In genomic region chr9:129724456-129725190, GRCh38 we compare ENCODE assay signal across 17 cellular contexts. TPM values are rescaled to one million over a fixed set of nuclear protein-coding genes. Genes with fewer than 3 reads are reported as not detected.
DNase-seq lines count a peak whose midpoint lies in the region; ATAC-seq, FAIRE-seq and TF ChIP-seq lines count a peak whose summit lies in the region.
"Had no signal": no experiment of that assay in that cellular context is flagged by ENCODE, and none has a peak within 500 bp of the region (broad histone marks: within the 10 kb centered on the region; RNA-seq: fewer than 3 reads in every experiment).

No MANE protein-coding gene starts in this region.

- no peak overlapping the region for H3K14ac ChIP-seq in H9 (ENCODE audit: insufficient read depth, low read length)
- H3K14ac ChIP-seq in H1 (ENCODE audit: insufficient read length): no peak overlapping the region

- CTCF ChIA-PET in H1 (lab: Charles Lee; ENCODE audit: partially characterized antibody): interaction anchor here (0.6 to 11.8 kb wide), 12 partner anchors 9 to 483 kb away, joined by 3 to 189 read pairs (median 6); partner anchors contain the start of gene PTGES

- no peak for TF ChIP-seq RAD21 in H1 (IDR thresholded peaks at IDR 0.05 in 1 of 2, conservative IDR thresholded peaks at IDR 0.05 in 1 of 2; ENCODE audit: low read depth in 2 of 2, low read length in 2 of 2)

- H3K79me1 ChIP-seq in H9 (ENCODE audit: insufficient read depth, low read depth, low read length, poor library complexity, severe bottlenecking) (no peaks in the 10 kb centered on the region), H1 (ENCODE audit: low read depth, low read length) (no peaks in the 10 kb centered on the region)

- no peaks in the 10 kb centered on the region for H3K23me2 ChIP-seq in H9 (ENCODE audit: insufficient read length, low read depth, low read length, poor library complexity, severe bottlenecking)
- H3K23me2 ChIP-seq in H1 (ENCODE audit: low read depth, low read length): no peaks in the 10 kb centered on the region; the same call in 1 of the 2 replicates

- H4K8ac ChIP-seq in H9 (replicated peaks; ENCODE audit: insufficient read length, low read depth, low read length): no peak overlapping the region
- peak overlapping the region; percentile 78; the same call in 1 of the 2 replicates for H4K8ac ChIP-seq in H1 (ENCODE audit: extremely low read depth, insufficient read depth, low read length)

- H4K5ac ChIP-seq in H9 (ENCODE audit: insufficient read length, low read depth, low read length) (no peak overlapping the region), H1 (ENCODE audit: insufficient read length, low read depth, low read length) (no peak overlapping the region)

- H3K18ac ChIP-seq in H9 (ENCODE audit: insufficient read length, low read depth, low read length) (no peak overlapping the region), H1 (ENCODE audit: extremely low read depth, low read length) (no peak overlapping the region)

- no peak overlapping the region for H2BK15ac ChIP-seq in H9 (ENCODE audit: low read depth, low read length)
- H2BK15ac ChIP-seq in H1 (ENCODE audit: low read length): no peak overlapping the region

- no peak overlapping the region for H3T11ph ChIP-seq in H9 (ENCODE audit: low read length)

- no peak for TF ChIP-seq EP300 in H1 (IDR thresholded peaks at IDR 0.05; ENCODE audit: borderline replicate concordance in 1 of 2, low read depth in 2 of 2, low read length in 2 of 2)

- no peak for TF ChIP-seq POLR2A in H1 (IDR thresholded peaks at IDR 0.05; ENCODE audit: control extremely low read depth in 1 of 2, low read depth in 2 of 2, low read length in 2 of 2)

- H2BK20ac ChIP-seq in H9 (ENCODE audit: low read depth, low read length, poor library complexity, severe bottlenecking): no peak overlapping the region
- no peak overlapping the region for H2BK20ac ChIP-seq in H1 (ENCODE audit: low read length)

- H3K4me1 ChIP-seq in H9 (ENCODE audit: insufficient read depth, low read length) (no peaks in the 10 kb centered on the region), H1 (replicated peaks in 1 of 4; ENCODE audit: control insufficient read depth in 3 of 4, insufficient read depth in 4 of 4, low read length in 3 of 4) (peaks cover 0 to 3% (median under 1%) of the 10 kb centered on the region in 4 experiments; a peak in 2 of 7 replicates), thoracic aorta (ENCODE audit: control insufficient read depth in 1 of 2, low read depth in 2 of 2) (peaks cover 25 to 41% of the 10 kb centered on the region in 2 donors), mucosa of descending colon (ENCODE audit: low read depth) (no peaks in the 10 kb centered on the region)
- H3K4me1 ChIP-seq: BE2C had no signal

- H3K27ac Mint-ChIP-seq in H9: peak overlapping the region in 1 of 3 experiments; percentile 66; a peak in 2 of 7 replicates
- H3K27ac Mint-ChIP-seq: CD4-positive, alpha-beta T cell had no signal

- WGBS in H9 (ENCODE audit: extremely low coverage, insufficient read length, low lambda C conversion rate): no CpG with 5 or more reads among the region's 16 CpGs
- 85% methylated on average over 14 of the region's 16 CpGs; no CpG with 5 or more reads in 1 of the 2 experiments for WGBS in H1 (ENCODE audit: extremely low coverage in 1 of 2, insufficient coverage in 1 of 2, insufficient read length in 1 of 2, insufficient replicate concordance in 2 of 2, low coverage in 1 of 2, low lambda C conversion rate in 2 of 2, missing lambda C conversion rate in 1 of 2), 2 experiments

- H2BK5ac ChIP-seq in H9 (ENCODE audit: insufficient read length, low read length) (no peak overlapping the region), H1 (ENCODE audit: low read depth, low read length) (no peak overlapping the region)

- H4K91ac ChIP-seq in H9 (ENCODE audit: insufficient read length, low read depth, low read length) (no peak overlapping the region), H1 (replicated peaks; ENCODE audit: insufficient read length, low read length) (no peak overlapping the region)

- no peak overlapping the region for H2AK5ac ChIP-seq in H9 (ENCODE audit: insufficient read length, low read length)
- no peak overlapping the region for H2AK5ac ChIP-seq in H1 (ENCODE audit: low read depth, low read length)

- intact Hi-C loops in mucosa of descending colon (cut with DNase I, micrococcal nuclease): no loop called here

- no peak for TF ChIP-seq CTCF in H9 (conservative IDR thresholded peaks at IDR 0.05)
- TF ChIP-seq CTCF in H1 (IDR thresholded peaks at IDR 0.05; ENCODE audit: control extremely low read depth in 1 of 3, insufficient read depth in 1 of 3, low read depth in 1 of 3, low read length in 3 of 3): no peak
- no peak for TF ChIP-seq CTCF in thoracic aorta (IDR thresholded peaks at IDR 0.05)
- TF ChIP-seq CTCF in mucosa of descending colon (IDR thresholded peaks at IDR 0.05): no peak

- H3K9me3 ChIP-seq in H9 (ENCODE audit: control insufficient read depth, low read depth, low read length) (no peaks in the 10 kb centered on the region), SK-N-MC (ENCODE audit: low read depth, low read length) (no peaks in the 10 kb centered on the region), H1 (ENCODE audit: insufficient read depth in 2 of 2, low read depth in 1 of 2, low read length in 1 of 2) (no peaks in the 10 kb centered on the region), thoracic aorta (no peaks in the 10 kb centered on the region), mucosa of descending colon (no peaks in the 10 kb centered on the region)
- H3K9me3 ChIP-seq: BE2C had no signal

- H3K27me3 ChIP-seq in H9 (ENCODE audit: insufficient read depth, low read length) (no peaks in the 10 kb centered on the region), H1 (replicated peaks in 1 of 4; ENCODE audit: control insufficient read depth in 3 of 4, extremely low read depth in 1 of 4, insufficient read depth in 3 of 4, low read length in 3 of 4) (no peaks in the 10 kb centered on the region), thoracic aorta (replicated peaks; ENCODE audit: insufficient read depth) (no peaks in the 10 kb centered on the region)
- H3K27me3 ChIP-seq: BE2C had no signal

- POLR2A ChIA-PET in H1 (lab: Charles Lee; ENCODE audit: partially characterized antibody): no interaction called here

- H3K4me1 Mint-ChIP-seq in H9: peaks cover 7 to 17% of the 10 kb centered on the region in 2 experiments

- DNase-seq in H9 (peak; percentile 28), SK-N-MC (ENCODE audit: low read depth, low spot score) (no peak), H1 (ENCODE audit: low read depth in 1 of 2, low spot score in 2 of 2) (no peak), thoracic aorta (ENCODE audit: low spot score) (no peak), mucosa of descending colon (no peak)
- DNase-seq: BE2C; CD4-positive, alpha-beta T cell; DMS53; KBM-7; NCI-H1436; NCI-H2029 treated with DMSO at 0.1 percent for 48 hours; NCI-H2171 treated with DMSO at 0.1 percent for 48 hours; NCI-H748 treated with DMSO at 0.1 percent for 48 hours; PC-3 had no signal

- no peak overlapping the region for H3K4me2 ChIP-seq in H9 (ENCODE audit: insufficient read depth, insufficient read length, low read length)
- H3K4me2 ChIP-seq in H1 (ENCODE audit: insufficient read depth in 1 of 2, low read depth in 2 of 2, low read length in 2 of 2): no peak overlapping the region

- H3K4me3 ChIP-seq in SK-N-MC (no peak overlapping the region), H1 (ENCODE audit: extremely low read depth in 1 of 4, insufficient read depth in 2 of 4, low read depth in 3 of 4, low read length in 4 of 4) (no peak overlapping the region), thoracic aorta (peak overlapping the region; percentile 18), mucosa of descending colon (no peak overlapping the region)

- no peaks in the 10 kb centered on the region for H3K9me3 Mint-ChIP-seq in H9
- H3K9me3 Mint-ChIP-seq: CD4-positive, alpha-beta T cell had no signal

- H2AFZ ChIP-seq in H9 (ENCODE audit: low read length) (no peak overlapping the region), H1 (ENCODE audit: low read length) (no peak overlapping the region)

- H2BK120ac ChIP-seq in H9 (ENCODE audit: low read depth, low read length, poor library complexity, severe bottlenecking): no peak overlapping the region
- H2BK120ac ChIP-seq in H1 (replicated peaks; ENCODE audit: low read depth, low read length): no peak overlapping the region

- H3K36me3 Mint-ChIP-seq in H9 (ENCODE audit: insufficient read depth in 1 of 3, low read depth in 3 of 3): no peaks in the 10 kb centered on the region

- FAIRE-seq in H1 (lab: Jason Lieb, UNC): no peak

- H3K36me3 ChIP-seq in SK-N-MC (ENCODE audit: insufficient read depth, low read length) (peaks cover 18% of the 10 kb centered on the region), H1 (ENCODE audit: control insufficient read depth in 2 of 4, insufficient read depth in 4 of 4, low read length in 3 of 4) (no peaks in the 10 kb centered on the region), thoracic aorta (peaks cover 13% of the 10 kb centered on the region), mucosa of descending colon (ENCODE audit: low read depth) (no peaks in the 10 kb centered on the region)
- H3K36me3 ChIP-seq: BE2C had no signal

- no peak overlapping the region for H3K27ac ChIP-seq in H9 (ENCODE audit: insufficient read length, low read depth, low read length)
- 0 out of 2 replicates have a peak overlapping the region, but pooled peaks have one; percentile 31 for H3K27ac ChIP-seq in SK-N-MC
- H3K27ac ChIP-seq in H1 (ENCODE audit: low read depth, low read length): no peak overlapping the region
- H3K27ac ChIP-seq in thoracic aorta: peak overlapping the region; percentile 80 to 83

- H3K27me3 Mint-ChIP-seq in H9 (ENCODE audit: low read depth): peaks cover 2% of the 10 kb centered on the region; the same call in 1 of the 2 replicates

- H2BK12ac ChIP-seq in H9 (ENCODE audit: insufficient read length, low read depth, low read length) (no peak overlapping the region), H1 (ENCODE audit: low read depth, low read length) (no peak overlapping the region)

- 0 out of 5 replicates have a peak overlapping the region, but pooled peaks of 1 of the 2 experiments have one; percentile 35 for H3K4me3 Mint-ChIP-seq in H9
- H3K4me3 Mint-ChIP-seq: CD4-positive, alpha-beta T cell had no signal

- H3K4ac ChIP-seq in H9 (ENCODE audit: low read depth, low read length) (no peak overlapping the region), H1 (replicated peaks; ENCODE audit: insufficient read length, low read depth, low read length) (peak overlapping the region; percentile 78)

- H3K79me2 ChIP-seq in H9 (ENCODE audit: insufficient read depth, low read length) (no peaks in the 10 kb centered on the region), H1 (ENCODE audit: control insufficient read depth in 1 of 2, insufficient read depth in 2 of 2, low read length in 2 of 2) (no peaks in the 10 kb centered on the region)

- H4K20me1 ChIP-seq in H9 (ENCODE audit: control insufficient read depth, insufficient read depth, insufficient read length) (peaks cover 4% of the 10 kb centered on the region), H1 (replicated peaks in 1 of 2; ENCODE audit: control insufficient read depth in 1 of 2, insufficient read depth in 2 of 2, low read length in 2 of 2) (peaks cover 0 to 2% of the 10 kb centered on the region in 2 experiments)

- no peak overlapping the region for H3K23ac ChIP-seq in H9 (ENCODE audit: insufficient read length, low read depth, low read length)
- H3K23ac ChIP-seq in H1 (ENCODE audit: insufficient read length): no peak overlapping the region

- no peak for ATAC-seq in thoracic aorta (ENCODE audit: insufficient number of reproducible peaks, low FRiP score, low read depth)
- no peak for ATAC-seq in mucosa of descending colon
- ATAC-seq in HG02798 (IDR thresholded peaks at IDR 0.05; ENCODE audit: poor library complexity, unreplicated experiment): no peak
- ATAC-seq in HG02852 (IDR thresholded peaks at IDR 0.05; ENCODE audit: unreplicated experiment): no peak
- ATAC-seq: HCT116, PC-3 had no signal

- H3K9ac ChIP-seq in H9 (ENCODE audit: extremely low read depth, insufficient read length, low read length) (no peak overlapping the region), SK-N-MC (ENCODE audit: insufficient read length) (no peak overlapping the region), H1 (replicated peaks in 1 of 4; ENCODE audit: extremely low read depth in 1 of 4, low read depth in 3 of 4, low read length in 3 of 4) (peak overlapping the region in 1 of 4 experiments; percentile 11; a peak in 1 of 7 replicates)

- no peak overlapping the region for H3K56ac ChIP-seq in H9 (ENCODE audit: insufficient read length, low read depth, low read length)
- H3K56ac ChIP-seq in H1 (replicated peaks; ENCODE audit: insufficient read length, low read depth, low read length): no peak overlapping the region

RNA-seq across cellular contexts. Expression of gene PTGES, which starts 28.2 kb away (rescaled TPM):
- total RNA-seq in H9 (2021) (1.6 and 2.4 TPM in 2 replicates), thoracic aorta (1 to 10 TPM; 1.7 to 2.2 TPM), mucosa of descending colon (10 to 100 TPM in 1 of 3 donors, 1 to 10 TPM in 2; 3.4 to 10.8 (median 5.2) TPM)
- total RNA-seq in H1 (2021; fragmentation: NEBNext Ultra II Directional; extraction: Animal tissue kit (Norgen Biotek cat#: 25700)): 3.2 TPM in 2 replicates
- 5.1 and 5.4 TPM in 2 replicates for polyA plus RNA-seq in H1 (2011; rRNA removed)
- 4.7 TPM for polyA plus RNA-seq in H1 (2011; cell fraction: cytosol; rRNA removed)
- polyA plus RNA-seq in H1 (2011; cell fraction: nucleus; rRNA removed): 1.7 TPM
- 4.0 to 4.8 TPM (median 4.4 TPM) in 4 replicates for polyA plus RNA-seq in H1 (2012, experiment 1 of 2)
- polyA plus RNA-seq in H1 (2012, experiment 2 of 2): 4.2 TPM
- 4.3 TPM for polyA plus RNA-seq in H1 (2013, experiment 1 of 2)
- 5.6 TPM for polyA plus RNA-seq in H1 (2013, experiment 2 of 2)
- 3.7 and 4.1 TPM in 2 replicates for polyA minus RNA-seq in H1 (2011; rRNA and poly(A)+ RNA removed)
- polyA minus RNA-seq in H1 (2011; cell fraction: cytosol; rRNA and poly(A)+ RNA removed): 4.0 TPM
- polyA minus RNA-seq in H1 (2011; cell fraction: nucleus; rRNA and poly(A)+ RNA removed): 2.9 TPM

RNA-seq across cellular contexts. Expression of gene PRRX2, which starts 59.2 kb away (rescaled TPM):
- total RNA-seq in H9 (2021) (3.9 and 4.2 TPM in 2 replicates), thoracic aorta (10 to 100 TPM; 42.0 to 66.1 TPM), mucosa of descending colon (1 to 10 TPM in 1 of 3 donors, under 1 TPM in 2; 0.38 to 1.6 (median 0.89) TPM)
- 5.8 and 7.1 TPM in 2 replicates for total RNA-seq in H1 (2021; fragmentation: NEBNext Ultra II Directional; extraction: Animal tissue kit (Norgen Biotek cat#: 25700))
- 9.2 and 10.9 TPM in 2 replicates for polyA plus RNA-seq in H1 (2011; rRNA removed)
- polyA plus RNA-seq in H1 (2011; cell fraction: cytosol; rRNA removed): 6.7 TPM
- 5.3 TPM for polyA plus RNA-seq in H1 (2011; cell fraction: nucleus; rRNA removed)
- polyA plus RNA-seq in H1 (2012, experiment 1 of 2): 1.6 to 5.6 TPM (median 4.0 TPM) in 4 replicates
- 5.6 TPM for polyA plus RNA-seq in H1 (2012, experiment 2 of 2)
- 7.2 TPM for polyA plus RNA-seq in H1 (2013, experiment 1 of 2)
- polyA plus RNA-seq in H1 (2013, experiment 2 of 2): 7.7 TPM
- 0.46 and 0.57 TPM in 2 replicates for polyA minus RNA-seq in H1 (2011; rRNA and poly(A)+ RNA removed)
- polyA minus RNA-seq in H1 (2011; cell fraction: cytosol; rRNA and poly(A)+ RNA removed): 2.1 TPM
- 1.3 TPM for polyA minus RNA-seq in H1 (2011; cell fraction: nucleus; rRNA and poly(A)+ RNA removed)
- total RNA-seq: CD4-positive, alpha-beta T cell had no signal

Comparison
In these comparisons a context has a peak if more than half of its experiments do, and no peak if none do; other contexts are left out.
1. H3K27ac ChIP-seq: peak in SK-N-MC (single experiment) and thoracic aorta (2 of 2); none in H9 (single experiment) and H1 (single experiment).